Comparison of ENCODE assay signal across 9 cellular contexts in the genomic region with DNA sequence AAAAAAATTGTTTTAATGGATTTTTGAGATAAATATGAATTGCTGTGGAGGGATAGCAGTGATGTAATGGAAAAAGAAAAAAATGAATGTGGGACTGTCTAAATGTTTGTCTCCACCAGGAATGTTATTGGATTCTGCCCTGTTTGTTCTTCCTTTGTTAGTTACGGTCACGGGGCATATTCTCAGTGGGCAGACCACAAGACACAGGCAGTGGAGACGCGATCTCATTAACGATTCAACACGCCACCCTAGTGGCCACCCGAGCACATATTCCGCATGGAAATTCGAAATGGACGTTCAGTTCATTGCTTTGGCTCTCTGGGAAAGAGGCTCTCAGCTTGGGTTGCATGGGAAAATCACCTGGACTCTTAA.
DNase-seq lines count a peak whose midpoint lies in the region; FAIRE-seq and TF ChIP-seq lines count a peak whose summit lies in the region.
"Had no signal": no experiment of that assay in that cellular context is flagged by ENCODE, and none has a peak within 500 bp of the region (broad histone marks: within the 10 kb centered on the region; RNA-seq: fewer than 3 reads in every experiment).

No MANE protein-coding gene starts in this region.

- no peaks in the 10 kb centered on the region for H3K79me2 ChIP-seq in astrocyte (ENCODE audit: insufficient read depth, low read length)

- H3K27ac Mint-ChIP-seq in astrocyte (ENCODE audit: unreplicated experiment): no peak overlapping the region
- H3K27ac Mint-ChIP-seq in type B pancreatic cell: peak overlapping the region; percentile 15

- H3K27me3 Mint-ChIP-seq in astrocyte (ENCODE audit: low read depth, unreplicated experiment) (peaks cover 13% of the 10 kb centered on the region), type B pancreatic cell (no peaks in the 10 kb centered on the region)

- H3K4me3 Mint-ChIP-seq in astrocyte (ENCODE audit: unreplicated experiment) (no peak overlapping the region), type B pancreatic cell (peak overlapping the region; percentile 12)

- no peak for TF ChIP-seq CTCF in astrocyte (IDR thresholded peaks at IDR 0.05; ENCODE audit: insufficient read depth, low read depth, low read length)
- peak; percentile 64 for TF ChIP-seq CTCF in type B pancreatic cell (conservative IDR thresholded peaks at IDR 0.05)
- no peak for TF ChIP-seq CTCF in foreskin fibroblast (IDR thresholded peaks at IDR 0.05; ENCODE audit: low read depth, low read length)

- H3K9me3 Mint-ChIP-seq in astrocyte (ENCODE audit: unreplicated experiment): no peaks in the 10 kb centered on the region
- H3K9me3 Mint-ChIP-seq in type B pancreatic cell: no peaks in the 10 kb centered on the region

- no peak overlapping the region for H3K27ac ChIP-seq in astrocyte (ENCODE audit: low read depth, low read length)

- H4K20me1 ChIP-seq in astrocyte (ENCODE audit: insufficient read depth, low read length): no peaks in the 10 kb centered on the region

- H3K4me1 Mint-ChIP-seq in astrocyte (ENCODE audit: low read depth, unreplicated experiment) (peaks cover 2% of the 10 kb centered on the region), type B pancreatic cell (ENCODE audit: unreplicated experiment) (peaks cover 40% of the 10 kb centered on the region)

- DNase-seq in NCI-H526 (lab: John Stamatoyannopoulos, UW) (peak; percentile 50 to 58), NCI-H526 treated with DMSO at 0.1 percent for 48 hours (lab: John Stamatoyannopoulos, UW) (no peak), astrocyte (ENCODE audit: low read depth) (peak; percentile 15), type B pancreatic cell (ENCODE audit: extremely low spot score, unreplicated experiment) (no peak), foreskin fibroblast (no peak), NOMO-1 treated with DMSO at 0.1 percent for 48 hours (lab: John Stamatoyannopoulos, UW; ENCODE audit: unreplicated experiment) (no peak), NOMO-1 (lab: John Stamatoyannopoulos, UW; ENCODE audit: unreplicated experiment in 2 of 2) (no peak)
- DNase-seq: activated CD4-positive, alpha-beta T cell treated with anti-CD3 and anti-CD28 coated beads for 1 hour had no signal

- H3K4me3 ChIP-seq in astrocyte (ENCODE audit: insufficient read depth, low read depth, low read length): no peak overlapping the region
- H3K4me3 ChIP-seq in foreskin fibroblast (ENCODE audit: low read depth in 1 of 2, low read length in 2 of 2): no peak overlapping the region

- H3K9me3 ChIP-seq in astrocyte (ENCODE audit: insufficient read depth, low read depth, low read length): peaks cover 3% of the 10 kb centered on the region

- H3K36me3 ChIP-seq in astrocyte (ENCODE audit: insufficient read depth, low read length): no peaks in the 10 kb centered on the region

- H3K27me3 ChIP-seq in astrocyte (ENCODE audit: insufficient read depth, low read length): no peaks in the 10 kb centered on the region

- H3K9ac ChIP-seq in astrocyte (ENCODE audit: low read length): no peak overlapping the region

- FAIRE-seq in astrocyte (lab: Jason Lieb, UNC) (no peak), islet of Langerhans (lab: Jason Lieb, UNC) (peak; percentile 87)

- no peak overlapping the region for H2AFZ ChIP-seq in astrocyte (ENCODE audit: low read depth, low read length)

- no peaks in the 10 kb centered on the region for H3K4me1 ChIP-seq in astrocyte (ENCODE audit: insufficient read depth, low read length)

- H3K36me3 Mint-ChIP-seq in astrocyte (ENCODE audit: low read depth, unreplicated experiment) (no peaks in the 10 kb centered on the region), type B pancreatic cell (peaks cover 8% of the 10 kb centered on the region)

- H3K4me2 ChIP-seq in astrocyte (ENCODE audit: low read length): no peak overlapping the region

Comparison
In these comparisons a context has a peak if more than half of its experiments do, and no peak if none do; other contexts are left out.
1. DNase-seq: peak in NCI-H526 (2 of 2) and astrocyte (single experiment); none in NCI-H526 treated with DMSO at 0.1 percent for 48 hours (single experiment), type B pancreatic cell (single experiment), foreskin fibroblast (0 of 2), NOMO-1 treated with DMSO at 0.1 percent for 48 hours (single experiment) and NOMO-1 (0 of 2).